ENCODE assay signal across 1 cellular context in genomic region chr1:99737016-99737415, GRCh38.
TF ChIP-seq lines count a peak whose summit lies in the region.

No MANE protein-coding gene starts in this region.

TF ChIP-seq in SK-N-SH, 30 proteins besides CTCF, POLR2A, EP300 and RAD21 (continued from another document):
- TF ChIP-seq, protein P1, sequence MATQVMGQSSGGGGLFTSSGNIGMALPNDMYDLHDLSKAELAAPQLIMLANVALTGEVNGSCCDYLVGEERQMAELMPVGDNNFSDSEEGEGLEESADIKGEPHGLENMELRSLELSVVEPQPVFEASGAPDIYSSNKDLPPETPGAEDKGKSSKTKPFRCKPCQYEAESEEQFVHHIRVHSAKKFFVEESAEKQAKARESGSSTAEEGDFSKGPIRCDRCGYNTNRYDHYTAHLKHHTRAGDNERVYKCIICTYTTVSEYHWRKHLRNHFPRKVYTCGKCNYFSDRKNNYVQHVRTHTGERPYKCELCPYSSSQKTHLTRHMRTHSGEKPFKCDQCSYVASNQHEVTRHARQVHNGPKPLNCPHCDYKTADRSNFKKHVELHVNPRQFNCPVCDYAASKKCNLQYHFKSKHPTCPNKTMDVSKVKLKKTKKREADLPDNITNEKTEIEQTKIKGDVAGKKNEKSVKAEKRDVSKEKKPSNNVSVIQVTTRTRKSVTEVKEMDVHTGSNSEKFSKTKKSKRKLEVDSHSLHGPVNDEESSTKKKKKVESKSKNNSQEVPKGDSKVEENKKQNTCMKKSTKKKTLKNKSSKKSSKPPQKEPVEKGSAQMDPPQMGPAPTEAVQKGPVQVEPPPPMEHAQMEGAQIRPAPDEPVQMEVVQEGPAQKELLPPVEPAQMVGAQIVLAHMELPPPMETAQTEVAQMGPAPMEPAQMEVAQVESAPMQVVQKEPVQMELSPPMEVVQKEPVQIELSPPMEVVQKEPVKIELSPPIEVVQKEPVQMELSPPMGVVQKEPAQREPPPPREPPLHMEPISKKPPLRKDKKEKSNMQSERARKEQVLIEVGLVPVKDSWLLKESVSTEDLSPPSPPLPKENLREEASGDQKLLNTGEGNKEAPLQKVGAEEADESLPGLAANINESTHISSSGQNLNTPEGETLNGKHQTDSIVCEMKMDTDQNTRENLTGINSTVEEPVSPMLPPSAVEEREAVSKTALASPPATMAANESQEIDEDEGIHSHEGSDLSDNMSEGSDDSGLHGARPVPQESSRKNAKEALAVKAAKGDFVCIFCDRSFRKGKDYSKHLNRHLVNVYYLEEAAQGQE (IDR thresholded peaks at IDR 0.05; ENCODE audit: low read depth, low read length), result no peak
